In genomic region chr10:86449926-86450558, GRCh38 we compare ENCODE assay signal across 12 cellular contexts.
DNase-seq lines count a peak whose midpoint lies in the region; TF ChIP-seq lines count a peak whose summit lies in the region.
"Had no signal": no experiment of that assay in that cellular context is flagged by ENCODE, and none has a peak within 500 bp of the region (broad histone marks: within the 10 kb centered on the region; RNA-seq: fewer than 3 reads in every experiment).

No MANE protein-coding gene starts in this region.

- H3K4me3 ChIP-seq in thymus (ENCODE audit: low read length) (no peak overlapping the region), brain microvascular endothelial cell (ENCODE audit: low read depth, low read length) (no peak overlapping the region)
- H3K4me3 ChIP-seq: MG63, SJSA1, thoracic aorta had no signal

- no peak overlapping the region for H3K4me3 Mint-ChIP-seq in activated naive CD4-positive, alpha-beta T cell treated with anti-CD3 and anti-CD28 coated beads, Interleukin-2, amount 50 U/mL, for 24 hours
- no peak overlapping the region for H3K4me3 Mint-ChIP-seq in activated T-helper 2 cell treated with anti-CD3 and anti-CD28 coated beads, Interferon-gamma antibody, Interleukin-2, Interleukin-4, amounts not matched to agents 10 μg/mL and 5 μg/mL and 100 μg/mL, durations not matched to agents 14 hours and 24 hours and 36 hours (ENCODE audit: low read depth)

- intact Hi-C loops in activated T-helper 2 cell treated with anti-CD3 and anti-CD28 coated beads, Interferon-gamma antibody, Interleukin-2, Interleukin-4, amounts not matched to agents 10 μg/mL and 5 μg/mL and 100 μg/mL, durations not matched to agents 14 hours and 24 hours and 36 hours (cut with micrococcal nuclease): no loop called here

- H3K36me3 Mint-ChIP-seq in activated naive CD4-positive, alpha-beta T cell treated with anti-CD3 and anti-CD28 coated beads, Interleukin-2, amount 50 U/mL, for 24 hours: peaks cover 34% of the 10 kb centered on the region
- H3K36me3 Mint-ChIP-seq in activated T-helper 2 cell treated with anti-CD3 and anti-CD28 coated beads, Interferon-gamma antibody, Interleukin-2, Interleukin-4, amounts not matched to agents 10 μg/mL and 5 μg/mL and 100 μg/mL, durations not matched to agents 14 hours and 24 hours and 36 hours (ENCODE audit: low read depth): peaks cover 79% of the 10 kb centered on the region

- peaks cover 46% of the 10 kb centered on the region for H3K36me3 ChIP-seq in thymus (ENCODE audit: control insufficient read depth, insufficient read depth)
- H3K36me3 ChIP-seq in brain microvascular endothelial cell (replicated peaks): peaks cover 33% of the 10 kb centered on the region

- no peaks in the 10 kb centered on the region for H3K4me1 ChIP-seq in thymus (ENCODE audit: control insufficient read depth, insufficient read depth, low read length)
- H3K4me1 ChIP-seq: SJSA1 had no signal

- peak overlapping the region; percentile 75 for H3K27ac ChIP-seq in thymus (ENCODE audit: low read depth)
- no peak overlapping the region for H3K27ac ChIP-seq in brain microvascular endothelial cell
- H3K27ac ChIP-seq: SJSA1 had no signal

- no peaks in the 10 kb centered on the region for H3K9me3 ChIP-seq in thymus (ENCODE audit: control insufficient read depth)
- H3K9me3 ChIP-seq: MG63, SJSA1, thoracic aorta had no signal

- no peak for DNase-seq in activated naive CD4-positive, alpha-beta T cell (lab: John Stamatoyannopoulos, UW)
- DNase-seq in MV-4-11 (lab: John Stamatoyannopoulos, UW): peak; percentile 73
- no peak for DNase-seq in activated T-helper 2 cell treated with anti-CD3 and anti-CD28 coated beads, Interferon-gamma antibody, Interleukin-2, Interleukin-4, amounts not matched to agents 10 μg/mL and 5 μg/mL and 100 μg/mL, durations not matched to agents 14 hours and 24 hours and 36 hours (ENCODE audit: low spot score)
- no peak for DNase-seq in brain microvascular endothelial cell
- no peak for DNase-seq in NCI-H226
- DNase-seq in NCI-H774 (lab: John Stamatoyannopoulos, UW): no peak
- DNase-seq: MG63, NCI-H82 had no signal

- no peaks in the 10 kb centered on the region for H3K27me3 Mint-ChIP-seq in activated naive CD4-positive, alpha-beta T cell treated with anti-CD3 and anti-CD28 coated beads, Interleukin-2, amount 50 U/mL, for 24 hours
- no peaks in the 10 kb centered on the region for H3K27me3 Mint-ChIP-seq in activated T-helper 2 cell treated with anti-CD3 and anti-CD28 coated beads, Interferon-gamma antibody, Interleukin-2, Interleukin-4, amounts not matched to agents 10 μg/mL and 5 μg/mL and 100 μg/mL, durations not matched to agents 14 hours and 24 hours and 36 hours (ENCODE audit: low read depth)

- WGBS in thymus: 83% methylated on average over 7 of the region's 7 CpGs

- in situ Hi-C loops in brain microvascular endothelial cell (cut with HindIII; ENCODE audit: low pct_ligation_motif_present, low sequenced_read_pairs): no loop called here

- peak overlapping the region; percentile 59 for H3K27ac Mint-ChIP-seq in activated naive CD4-positive, alpha-beta T cell treated with anti-CD3 and anti-CD28 coated beads, Interleukin-2, amount 50 U/mL, for 24 hours
- peak overlapping the region; percentile 12 for H3K27ac Mint-ChIP-seq in activated T-helper 2 cell treated with anti-CD3 and anti-CD28 coated beads, Interferon-gamma antibody, Interleukin-2, Interleukin-4, amounts not matched to agents 10 μg/mL and 5 μg/mL and 100 μg/mL, durations not matched to agents 14 hours and 24 hours and 36 hours

- no peak for TF ChIP-seq CTCF in brain microvascular endothelial cell (IDR thresholded peaks at IDR 0.05; ENCODE audit: low read depth, low read length, missing control alignments)

- H3K27me3 ChIP-seq in thymus (ENCODE audit: control insufficient read depth, insufficient read depth) (no peaks in the 10 kb centered on the region), brain microvascular endothelial cell (replicated peaks) (no peaks in the 10 kb centered on the region)
- H3K27me3 ChIP-seq: MG63, SJSA1 had no signal

- H3K9me3 Mint-ChIP-seq in activated naive CD4-positive, alpha-beta T cell treated with anti-CD3 and anti-CD28 coated beads, Interleukin-2, amount 50 U/mL, for 24 hours: no peaks in the 10 kb centered on the region
- H3K9me3 Mint-ChIP-seq in activated T-helper 2 cell treated with anti-CD3 and anti-CD28 coated beads, Interferon-gamma antibody, Interleukin-2, Interleukin-4, amounts not matched to agents 10 μg/mL and 5 μg/mL and 100 μg/mL, durations not matched to agents 14 hours and 24 hours and 36 hours: no peaks in the 10 kb centered on the region

- H3K4me1 Mint-ChIP-seq in activated naive CD4-positive, alpha-beta T cell treated with anti-CD3 and anti-CD28 coated beads, Interleukin-2, amount 50 U/mL, for 24 hours: peaks cover 47% of the 10 kb centered on the region
- peaks cover 21% of the 10 kb centered on the region for H3K4me1 Mint-ChIP-seq in activated T-helper 2 cell treated with anti-CD3 and anti-CD28 coated beads, Interferon-gamma antibody, Interleukin-2, Interleukin-4, amounts not matched to agents 10 μg/mL and 5 μg/mL and 100 μg/mL, durations not matched to agents 14 hours and 24 hours and 36 hours (ENCODE audit: low read depth)
